ENCODE assay signal across 15 cellular contexts in genomic region chr1:112805155-112805853, GRCh38.
A peak's percentile ranks its signal among the peaks of the same experiment; 100 is the strongest.
DNase-seq lines count a peak whose midpoint lies in the region; ATAC-seq and TF ChIP-seq lines count a peak whose summit lies in the region.
"Had no signal": no experiment of that assay in that cellular context is flagged by ENCODE, and none has a peak within 500 bp of the region (broad histone marks: within the 10 kb centered on the region; RNA-seq: fewer than 3 reads in every experiment).

No MANE protein-coding gene starts in this region.

- H3K27ac Mint-ChIP-seq in glutamatergic neuron (ENCODE audit: unreplicated experiment) (peak overlapping the region; percentile 81), nephron progenitor cell (no peak overlapping the region)
- no peak overlapping the region for H3K27ac Mint-ChIP-seq in T-helper 2 cell treated with Interferon-gamma antibody and Interleukin-4, amounts not matched to agents 5 μg/mL and 100 μg/mL, for 36 hours
- H3K27ac Mint-ChIP-seq: CD14-positive monocyte had no signal

- H3K4me1 Mint-ChIP-seq in glutamatergic neuron (ENCODE audit: low read depth, unreplicated experiment) = peaks cover 20% of the 10 kb centered on the region
- peaks cover 46% of the 10 kb centered on the region for H3K4me1 Mint-ChIP-seq in nephron progenitor cell
- H3K4me1 Mint-ChIP-seq in T-helper 2 cell treated with Interferon-gamma antibody and Interleukin-4, amounts not matched to agents 5 μg/mL and 100 μg/mL, for 36 hours (ENCODE audit: low read depth) = no peaks in the 10 kb centered on the region

- DNase-seq in HCEC 1CT (peak; percentile 4), glutamatergic neuron (peak; percentile 27), nephron progenitor cell (peak; percentile 34), putamen (ENCODE audit: low spot score) (no peak)
- DNase-seq in T-helper 2 cell treated with Interferon-gamma antibody and Interleukin-4, amounts not matched to agents 5 μg/mL and 100 μg/mL, for 36 hours (ENCODE audit: low spot score) = no peak
- DNase-seq: AML-193, DMS79 treated with DMSO at 0.1 percent for 48 hours, NCI-H187 treated with DMSO at 0.1 percent for 48 hours, NCI-H2227 treated with DMSO at 0.1 percent for 48 hours, NCI-H82, OCI-M1, Right ventricle myocardium superior had no signal

- TF ChIP-seq CTCF in glutamatergic neuron (IDR thresholded peaks at IDR 0.05; ENCODE audit: partially characterized antibody, unreplicated experiment) = no peak
- no peak for TF ChIP-seq CTCF in nephron progenitor cell (IDR thresholded peaks at IDR 0.05)

- H3K27me3 Mint-ChIP-seq in glutamatergic neuron (ENCODE audit: unreplicated experiment) = peaks cover 12% of the 10 kb centered on the region
- H3K27me3 Mint-ChIP-seq in nephron progenitor cell (ENCODE audit: low read depth, poor library complexity) = peaks cover 29% of the 10 kb centered on the region
- H3K27me3 Mint-ChIP-seq in T-helper 2 cell treated with Interferon-gamma antibody and Interleukin-4, amounts not matched to agents 5 μg/mL and 100 μg/mL, for 36 hours (ENCODE audit: low read depth) = peaks cover 8% of the 10 kb centered on the region

- H3K9me3 Mint-ChIP-seq in glutamatergic neuron (ENCODE audit: unreplicated experiment) (peaks cover 6% of the 10 kb centered on the region), nephron progenitor cell (no peaks in the 10 kb centered on the region)
- H3K9me3 Mint-ChIP-seq in T-helper 2 cell treated with Interferon-gamma antibody and Interleukin-4, amounts not matched to agents 5 μg/mL and 100 μg/mL, for 36 hours = no peaks in the 10 kb centered on the region

- H3K4me3 Mint-ChIP-seq in glutamatergic neuron (ENCODE audit: unreplicated experiment) = peak overlapping the region; percentile 72
- H3K4me3 Mint-ChIP-seq in nephron progenitor cell = peak overlapping the region; percentile 9
- no peak overlapping the region for H3K4me3 Mint-ChIP-seq in T-helper 2 cell treated with Interferon-gamma antibody and Interleukin-4, amounts not matched to agents 5 μg/mL and 100 μg/mL, for 36 hours

- H3K36me3 Mint-ChIP-seq in glutamatergic neuron (ENCODE audit: unreplicated experiment) (no peaks in the 10 kb centered on the region), nephron progenitor cell (ENCODE audit: low read depth) (no peaks in the 10 kb centered on the region)
- H3K36me3 Mint-ChIP-seq in T-helper 2 cell treated with Interferon-gamma antibody and Interleukin-4, amounts not matched to agents 5 μg/mL and 100 μg/mL, for 36 hours (ENCODE audit: low read depth) = no peaks in the 10 kb centered on the region
- H3K36me3 Mint-ChIP-seq: CD14-positive monocyte had no signal

- ATAC-seq in GM21717 (IDR thresholded peaks at IDR 0.05; ENCODE audit: unreplicated experiment) = no peak
- no peak for ATAC-seq in HG02884 (IDR thresholded peaks at IDR 0.05; ENCODE audit: unreplicated experiment)

Comparison
In these comparisons a context has a peak if more than half of its experiments do, and no peak if none do; other contexts are left out.
1. DNase-seq: peak in HCEC 1CT (single experiment), glutamatergic neuron (single experiment) and nephron progenitor cell (single experiment); none in putamen (single experiment) and T-helper 2 cell treated with Interferon-gamma antibody and Interleukin-4, amounts not matched to agents 5 μg/mL and 100 μg/mL, for 36 hours (single experiment).